ENCODE assay signal across 1 cellular context in the genomic region with DNA sequence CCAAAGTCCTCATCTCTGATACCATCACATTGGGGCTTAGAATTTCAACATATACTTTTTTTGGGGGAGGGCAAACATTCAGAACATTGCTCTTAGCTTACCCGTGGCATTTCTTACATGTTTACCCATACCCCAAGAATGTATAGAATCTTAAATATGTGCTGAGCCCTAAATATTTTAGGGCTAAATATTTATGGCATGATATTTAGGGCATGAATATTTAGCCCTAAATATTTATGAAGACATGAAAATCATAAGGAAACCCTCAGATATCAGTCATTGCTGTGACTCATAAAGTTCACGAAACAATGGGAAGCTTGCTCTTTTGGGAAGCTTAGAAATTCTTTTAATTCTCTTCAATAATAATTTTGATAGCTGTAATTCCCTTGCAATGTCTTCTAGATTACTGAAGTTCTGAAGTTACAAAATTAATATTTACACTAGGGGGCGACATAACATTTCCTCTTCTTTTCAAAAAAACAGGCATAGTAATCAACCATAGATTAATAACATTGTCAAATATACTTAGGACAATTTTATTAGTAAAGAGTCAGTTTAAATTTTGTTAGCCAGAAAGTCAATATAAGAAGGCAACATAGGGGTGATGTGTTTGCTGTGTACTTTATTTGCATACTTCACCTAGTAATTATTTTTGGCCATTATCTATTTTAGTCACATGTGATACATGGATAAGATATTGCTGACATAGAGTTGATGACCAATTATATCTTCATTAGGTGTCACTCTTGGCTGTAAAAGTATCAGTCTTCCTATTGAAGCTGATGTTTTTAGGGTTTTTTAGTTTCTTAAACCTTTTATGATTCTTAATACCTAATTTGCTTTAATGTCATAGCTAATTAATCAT.
TF ChIP-seq lines count a peak whose summit lies in the region.

No MANE protein-coding gene starts in this region.

TF ChIP-seq in K562, 482 proteins besides CTCF, POLR2A, EP300 and RAD21 (continued from another document):
- TF ChIP-seq PKNOX1 (IDR thresholded peaks at IDR 0.05), result no peak
- TF ChIP-seq BCL6 (CRISPR knock-in tag; IDR thresholded peaks at IDR 0.05), result no peak
- TF ChIP-seq ZNF124 (CRISPR knock-in tag; IDR thresholded peaks at IDR 0.05), result no peak
- TF ChIP-seq ZNF589 (CRISPR knock-in tag; IDR thresholded peaks at IDR 0.05; ENCODE audit: low read depth), result no peak
- no peak for TF ChIP-seq SMARCE1 (IDR thresholded peaks at IDR 0.05)
- TF ChIP-seq IRF9 (tag; IDR thresholded peaks at IDR 0.05), result no peak
- no peak for TF ChIP-seq DNMT1 (IDR thresholded peaks at IDR 0.05)
- TF ChIP-seq MED1 (CRISPR knock-in tag; IDR thresholded peaks at IDR 0.05; ENCODE audit: borderline replicate concordance), result no peak
- no peak for TF ChIP-seq ZNF239 (CRISPR knock-in tag; IDR thresholded peaks at IDR 0.05)
- no peak for TF ChIP-seq MAFG (tag; conservative IDR thresholded peaks at IDR 0.05)
- TF ChIP-seq ARID4B (CRISPR knock-in tag; IDR thresholded peaks at IDR 0.05), result no peak
- no peak for TF ChIP-seq SNRNP70 (optimal IDR thresholded peaks at IDR 0.05; ENCODE audit: low read depth, low read length)
- TF ChIP-seq TAF1 (IDR thresholded peaks at IDR 0.05; ENCODE audit: control insufficient read depth, extremely low read depth, insufficient read depth, low read length, severe bottlenecking), result no peak
- no peak for TF ChIP-seq ELF2 (CRISPR knock-in tag; IDR thresholded peaks at IDR 0.05)
- no peak for TF ChIP-seq MBD1 (CRISPR knock-in tag; IDR thresholded peaks at IDR 0.05)
- TF ChIP-seq, protein P1, sequence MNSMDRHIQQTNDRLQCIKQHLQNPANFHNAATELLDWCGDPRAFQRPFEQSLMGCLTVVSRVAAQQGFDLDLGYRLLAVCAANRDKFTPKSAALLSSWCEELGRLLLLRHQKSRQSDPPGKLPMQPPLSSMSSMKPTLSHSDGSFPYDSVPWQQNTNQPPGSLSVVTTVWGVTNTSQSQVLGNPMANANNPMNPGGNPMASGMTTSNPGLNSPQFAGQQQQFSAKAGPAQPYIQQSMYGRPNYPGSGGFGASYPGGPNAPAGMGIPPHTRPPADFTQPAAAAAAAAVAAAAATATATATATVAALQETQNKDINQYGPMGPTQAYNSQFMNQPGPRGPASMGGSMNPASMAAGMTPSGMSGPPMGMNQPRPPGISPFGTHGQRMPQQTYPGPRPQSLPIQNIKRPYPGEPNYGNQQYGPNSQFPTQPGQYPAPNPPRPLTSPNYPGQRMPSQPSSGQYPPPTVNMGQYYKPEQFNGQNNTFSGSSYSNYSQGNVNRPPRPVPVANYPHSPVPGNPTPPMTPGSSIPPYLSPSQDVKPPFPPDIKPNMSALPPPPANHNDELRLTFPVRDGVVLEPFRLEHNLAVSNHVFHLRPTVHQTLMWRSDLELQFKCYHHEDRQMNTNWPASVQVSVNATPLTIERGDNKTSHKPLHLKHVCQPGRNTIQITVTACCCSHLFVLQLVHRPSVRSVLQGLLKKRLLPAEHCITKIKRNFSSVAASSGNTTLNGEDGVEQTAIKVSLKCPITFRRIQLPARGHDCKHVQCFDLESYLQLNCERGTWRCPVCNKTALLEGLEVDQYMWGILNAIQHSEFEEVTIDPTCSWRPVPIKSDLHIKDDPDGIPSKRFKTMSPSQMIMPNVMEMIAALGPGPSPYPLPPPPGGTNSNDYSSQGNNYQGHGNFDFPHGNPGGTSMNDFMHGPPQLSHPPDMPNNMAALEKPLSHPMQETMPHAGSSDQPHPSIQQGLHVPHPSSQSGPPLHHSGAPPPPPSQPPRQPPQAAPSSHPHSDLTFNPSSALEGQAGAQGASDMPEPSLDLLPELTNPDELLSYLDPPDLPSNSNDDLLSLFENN (IDR thresholded peaks at IDR 0.05; ENCODE audit: low read depth in 2 of 2, low read length in 2 of 2), result no peak
